16 cellular contexts compared by ENCODE assay signal in genomic region chr4:15774020-15774420, GRCh38. TPM values are rescaled to one million over a fixed set of nuclear protein-coding genes. Genes with fewer than 3 reads are reported as not detected.
A peak's percentile ranks its signal among the peaks of the same experiment; 100 is the strongest.
DNase-seq lines count a peak whose midpoint lies in the region.
"Had no signal": no experiment of that assay in that cellular context is flagged by ENCODE, and none has a peak within 500 bp of the region (broad histone marks: within the 10 kb centered on the region; RNA-seq: fewer than 3 reads in every experiment).

No MANE protein-coding gene starts in this region.

- no peaks in the 10 kb centered on the region for H3K4me1 ChIP-seq in mesendoderm (ENCODE audit: control insufficient read depth, low read depth, low read length)
- H3K4me1 ChIP-seq: prostate gland had no signal

- no peak overlapping the region for H3K9ac ChIP-seq in mesendoderm (ENCODE audit: low read length)

- no peak overlapping the region for H3K56ac ChIP-seq in mesendoderm (ENCODE audit: low read length)

- peaks cover 10% of the 10 kb centered on the region for H3K36me3 Mint-ChIP-seq in activated T-helper 2 cell treated with anti-CD3 and anti-CD28 coated beads, Interferon-gamma antibody, Interleukin-2, Interleukin-4, amounts not matched to agents 10 μg/mL and 5 μg/mL and 100 μg/mL, durations not matched to agents 14 hours and 24 hours and 36 hours (ENCODE audit: low read depth)

- no peak overlapping the region for H2BK120ac ChIP-seq in mesendoderm (ENCODE audit: low read depth, low read length)

- WGBS in mesendoderm (ENCODE audit: extremely low coverage, insufficient coverage, low lambda C conversion rate), result no CpG with 5 or more reads among the region's 4 CpGs

- no peak overlapping the region for H3K27ac ChIP-seq in mesendoderm (ENCODE audit: low read depth, low read length)
- H3K27ac ChIP-seq: prostate gland, SJSA1 had no signal

- no peak overlapping the region for H2BK5ac ChIP-seq in mesendoderm (ENCODE audit: low read length)

- H3K36me3 ChIP-seq in mesendoderm (ENCODE audit: control insufficient read depth, insufficient read depth, low read length), result no peaks in the 10 kb centered on the region
- H3K36me3 ChIP-seq: prostate gland, SJSA1 had no signal

- H3K79me2 ChIP-seq in mesendoderm (ENCODE audit: control insufficient read depth, insufficient read depth, low read length), result no peaks in the 10 kb centered on the region

- intact Hi-C loops in activated T-helper 2 cell treated with anti-CD3 and anti-CD28 coated beads, Interferon-gamma antibody, Interleukin-2, Interleukin-4, amounts not matched to agents 10 μg/mL and 5 μg/mL and 100 μg/mL, durations not matched to agents 14 hours and 24 hours and 36 hours (cut with micrococcal nuclease), result no loop called here

- no peak overlapping the region for H3K4ac ChIP-seq in mesendoderm (ENCODE audit: low read depth, low read length)

- H3K4me2 ChIP-seq in mesendoderm (ENCODE audit: low read length), result no peak overlapping the region

- no peaks in the 10 kb centered on the region for H3K27me3 Mint-ChIP-seq in activated T-helper 2 cell treated with anti-CD3 and anti-CD28 coated beads, Interferon-gamma antibody, Interleukin-2, Interleukin-4, amounts not matched to agents 10 μg/mL and 5 μg/mL and 100 μg/mL, durations not matched to agents 14 hours and 24 hours and 36 hours (ENCODE audit: low read depth)

- H3K23ac ChIP-seq in mesendoderm (ENCODE audit: low read length), result no peak overlapping the region

- no peak overlapping the region for H4K5ac ChIP-seq in mesendoderm (ENCODE audit: low read length)

- no peaks in the 10 kb centered on the region for H3K9me3 Mint-ChIP-seq in activated T-helper 2 cell treated with anti-CD3 and anti-CD28 coated beads, Interferon-gamma antibody, Interleukin-2, Interleukin-4, amounts not matched to agents 10 μg/mL and 5 μg/mL and 100 μg/mL, durations not matched to agents 14 hours and 24 hours and 36 hours
- H3K9me3 Mint-ChIP-seq: activated naive CD4-positive, alpha-beta T cell treated with anti-CD3 and anti-CD28 coated beads, Interleukin-2, amount 10 ng/mL, durations not matched to agents 7 days and 5 days had no signal

- H3K4me3 ChIP-seq in mesendoderm (ENCODE audit: low read length), result no peak overlapping the region
- H3K4me3 ChIP-seq: prostate gland, SJSA1 had no signal

- H2AK5ac ChIP-seq in mesendoderm (ENCODE audit: low read length), result no peak overlapping the region

- peaks cover 74% of the 10 kb centered on the region for H3K4me1 Mint-ChIP-seq in activated T-helper 2 cell treated with anti-CD3 and anti-CD28 coated beads, Interferon-gamma antibody, Interleukin-2, Interleukin-4, amounts not matched to agents 10 μg/mL and 5 μg/mL and 100 μg/mL, durations not matched to agents 14 hours and 24 hours and 36 hours (ENCODE audit: low read depth)

- H2BK15ac ChIP-seq in mesendoderm (replicated peaks; ENCODE audit: low read depth), result no peak overlapping the region

- DNase-seq in Daoy (ENCODE audit: low read depth), result peak; percentile 41
- DNase-seq in HT1080 (ENCODE audit: low read depth), result peak; percentile 49
- no peak for DNase-seq in activated T-helper 2 cell treated with anti-CD3 and anti-CD28 coated beads, Interferon-gamma antibody, Interleukin-2, Interleukin-4, amounts not matched to agents 10 μg/mL and 5 μg/mL and 100 μg/mL, durations not matched to agents 14 hours and 24 hours and 36 hours (ENCODE audit: low spot score)
- DNase-seq in mesendoderm, result peak; percentile 15
- DNase-seq in stimulated activated CD4-positive, alpha-beta T cell treated with anti-CD3 and anti-CD28 coated beads, Interleukin-4, amount 100 ng/mL, for 24 hours, result no peak
- DNase-seq in COLO668 (lab: John Stamatoyannopoulos, UW; ENCODE audit: unreplicated experiment), result no peak
- DNase-seq in pons (ENCODE audit: low spot score), result no peak
- DNase-seq: activated CD8-positive, alpha-beta memory T cell treated with anti-CD3 and anti-CD28 coated beads for 24 hours; activated naive CD4-positive, alpha-beta T cell treated with anti-CD3 and anti-CD28 coated beads, Interleukin-2, amount 10 ng/mL, durations not matched to agents 7 days and 5 days; C1 segment of cervical spinal cord; cerebellar nuclear complex; islet precursor cell; MM.1S; stimulated activated CD4-positive, alpha-beta T cell treated with anti-CD3 and anti-CD28 coated beads, Interleukin-15, amount 100 ng/mL, for 24 hours had no signal

- H3K27me3 ChIP-seq in mesendoderm (ENCODE audit: insufficient read depth, low read length, poor library complexity), result peaks cover 16% of the 10 kb centered on the region

- H3K79me1 ChIP-seq in mesendoderm (ENCODE audit: low read length), result no peaks in the 10 kb centered on the region

- H3K27ac Mint-ChIP-seq in activated T-helper 2 cell treated with anti-CD3 and anti-CD28 coated beads, Interferon-gamma antibody, Interleukin-2, Interleukin-4, amounts not matched to agents 10 μg/mL and 5 μg/mL and 100 μg/mL, durations not matched to agents 14 hours and 24 hours and 36 hours, result peak overlapping the region; percentile 53
- H3K27ac Mint-ChIP-seq: activated naive CD4-positive, alpha-beta T cell treated with anti-CD3 and anti-CD28 coated beads, Interleukin-2, amount 10 ng/mL, durations not matched to agents 7 days and 5 days had no signal

- H4K8ac ChIP-seq in mesendoderm (ENCODE audit: low read depth, low read length), result no peak overlapping the region

- no peak overlapping the region for H3K4me3 Mint-ChIP-seq in activated T-helper 2 cell treated with anti-CD3 and anti-CD28 coated beads, Interferon-gamma antibody, Interleukin-2, Interleukin-4, amounts not matched to agents 10 μg/mL and 5 μg/mL and 100 μg/mL, durations not matched to agents 14 hours and 24 hours and 36 hours (ENCODE audit: low read depth)
- H3K4me3 Mint-ChIP-seq: activated naive CD4-positive, alpha-beta T cell treated with anti-CD3 and anti-CD28 coated beads, Interleukin-2, amount 10 ng/mL, durations not matched to agents 7 days and 5 days had no signal

- no peak overlapping the region for H3K18ac ChIP-seq in mesendoderm (ENCODE audit: low read length)

RNA-seq across cellular contexts. Expression of gene CD38, which starts 4.1 kb away (rescaled TPM):
- total RNA-seq in Daoy (2014; rRNA removed; shearing (Covaris generic)), result 0.40 and 7.4 TPM in 2 replicates
- 0.06 and 0.23 TPM in 2 replicates for total RNA-seq in HT1080 (2014; rRNA removed; shearing (Covaris generic))
- 0.05 and 0.06 TPM in 2 replicates for polyA plus RNA-seq in HT1080 (2015; cell fraction: cytosol; rRNA removed)
- polyA plus RNA-seq in HT1080 (2015; cell fraction: nucleus; rRNA removed), result 0.13 and 0.18 TPM in 2 replicates
- 75.3 and 87.1 TPM in 2 replicates for total RNA-seq in activated T-helper 2 cell treated with anti-CD3 and anti-CD28 coated beads, Interferon-gamma antibody, Interleukin-2, Interleukin-4, amounts not matched to agents 10 μg/mL and 5 μg/mL and 100 μg/mL, durations not matched to agents 14 hours and 24 hours and 36 hours
- 0.10 TPM for polyA plus RNA-seq in mesendoderm (2013, experiment 1 of 2)
- polyA plus RNA-seq in mesendoderm (2013, experiment 2 of 2), result 0.10 TPM

Comparison
In these comparisons a context has a peak if more than half of its experiments do, and no peak if none do; other contexts are left out.
1. DNase-seq: peak in Daoy (single experiment), HT1080 (single experiment) and mesendoderm (single experiment); none in activated T-helper 2 cell treated with anti-CD3 and anti-CD28 coated beads, Interferon-gamma antibody, Interleukin-2, Interleukin-4, amounts not matched to agents 10 μg/mL and 5 μg/mL and 100 μg/mL, durations not matched to agents 14 hours and 24 hours and 36 hours (single experiment), stimulated activated CD4-positive, alpha-beta T cell treated with anti-CD3 and anti-CD28 coated beads, Interleukin-4, amount 100 ng/mL, for 24 hours (single experiment), COLO668 (single experiment) and pons (single experiment).